In genomic region chr13:112683581-112683980, GRCh38 we compare ENCODE assay signal across 29 cellular contexts.
"Had no signal": no experiment of that assay in that cellular context is flagged by ENCODE, and none has a peak within 500 bp of the region (broad histone marks: within the 10 kb centered on the region; RNA-seq: fewer than 3 reads in every experiment).

No MANE protein-coding gene starts in this region.

- H3K27ac ChIP-seq: brain microvascular endothelial cell, coronary artery, dorsolateral prefrontal cortex, esophagus muscularis mucosa, foreskin keratinocyte, gastrocnemius medialis, heart right ventricle had no signal

- H3K27ac Mint-ChIP-seq: activated CD4-positive, alpha-beta memory T cell treated with anti-CD3 and anti-CD28 coated beads for 36 hours; activated CD4-positive, alpha-beta T cell treated with anti-CD3 and anti-CD28 coated beads for 36 hours; activated CD4-positive, alpha-beta T cell treated with anti-CD3 and anti-CD28 coated beads, Interleukin-2, amount 10 ng/mL, durations not matched to agents 24 days and 14 days; activated CD8-positive, alpha-beta T cell treated with anti-CD3 and anti-CD28 coated beads, Interleukin-2, amount 10 ng/mL, durations not matched to agents 7 days and 5 days; activated naive CD8-positive, alpha-beta T cell; activated T-helper 1 cell treated with anti-CD3 and anti-CD28 coated beads, Interleukin-12 subunit alpha, Interleukin-12 subunit beta, Interleukin-2, Interleukin-4 antibody, amounts not matched to agents 30 ng/mL and 10 ng/mL and 1 ng/mL, durations not matched to agents 14 hours and 24 hours and 36 hours; activated T-helper 2 cell treated with anti-CD3 and anti-CD28 coated beads, Interferon-gamma antibody, Interleukin-2, Interleukin-4, amounts not matched to agents 10 μg/mL and 5 μg/mL and 100 μg/mL, durations not matched to agents 14 hours and 24 hours and 36 hours; dendritic cell treated with granulocyte-macrophage colony-stimulating factor and Interleukin-4, amounts not matched to agents 40 ng/mL and 50 ng/mL, for 4 days had no signal

- H3K27me3 Mint-ChIP-seq: activated CD4-positive, alpha-beta memory T cell treated with anti-CD3 and anti-CD28 coated beads for 36 hours; activated CD4-positive, alpha-beta T cell treated with anti-CD3 and anti-CD28 coated beads for 36 hours; activated naive CD8-positive, alpha-beta T cell; central memory CD8-positive, alpha-beta T cell had no signal

- H3K4me3 Mint-ChIP-seq: activated CD4-positive, alpha-beta memory T cell treated with anti-CD3 and anti-CD28 coated beads for 36 hours; activated CD4-positive, alpha-beta T cell treated with anti-CD3 and anti-CD28 coated beads for 36 hours; activated CD4-positive, alpha-beta T cell treated with anti-CD3 and anti-CD28 coated beads, Interleukin-2, amount 10 ng/mL, durations not matched to agents 24 days and 14 days; activated CD8-positive, alpha-beta T cell treated with anti-CD3 and anti-CD28 coated beads, Interleukin-2, amount 10 ng/mL, durations not matched to agents 7 days and 5 days; activated naive CD8-positive, alpha-beta T cell; activated T-cell treated with anti-CD3 and anti-CD28 coated beads, Interleukin-2, amount 50 U/mL, for 4 hours; activated T-helper 1 cell treated with anti-CD3 and anti-CD28 coated beads, Interleukin-12 subunit alpha, Interleukin-12 subunit beta, Interleukin-2, Interleukin-4 antibody, amounts not matched to agents 30 ng/mL and 10 ng/mL and 1 ng/mL, durations not matched to agents 14 hours and 24 hours and 36 hours; central memory CD8-positive, alpha-beta T cell; dendritic cell treated with granulocyte-macrophage colony-stimulating factor and Interleukin-4, amounts not matched to agents 40 ng/mL and 50 ng/mL, for 4 days had no signal

- ATAC-seq: activated CD4-positive, alpha-beta T cell treated with anti-CD3 and anti-CD28 coated beads for 36 hours; activated CD8-positive, alpha-beta T cell treated with anti-CD3 and anti-CD28 coated beads, Interleukin-2, amount 10 ng/mL, durations not matched to agents 7 days and 5 days; activated T-cell treated with anti-CD3 and anti-CD28 coated beads, Interleukin-2, amount 50 U/mL, for 4 hours; foreskin keratinocyte; gastrocnemius medialis; heart right ventricle had no signal

- DNase-seq: activated CD4-positive, alpha-beta T cell treated with anti-CD3 and anti-CD28 coated beads for 36 hours; activated CD4-positive, alpha-beta T cell treated with anti-CD3 and anti-CD28 coated beads, Interleukin-2, amount 10 ng/mL, durations not matched to agents 24 days and 14 days; activated CD4-positive, CD25-positive, alpha-beta regulatory T cell; activated CD4-positive, CD25-positive, alpha-beta regulatory T cell treated with anti-CD3 and anti-CD28 coated beads, Interleukin-2, amount 50 U/mL, for 72 hours; activated CD8-positive, alpha-beta T cell treated with anti-CD3 and anti-CD28 coated beads, Interleukin-2, amount 10 ng/mL, durations not matched to agents 7 days and 5 days; activated gamma-delta T cell treated with Interleukin-2 at 50 U/mL for 16 hours; activated naive CD4-positive, alpha-beta T cell treated with anti-CD3 and anti-CD28 coated beads, Interleukin-2, amount 50 U/mL, for 16 hours; activated naive CD4-positive, alpha-beta T cell treated with Interleukin-2 at 50 U/mL for 16 hours; activated T-cell treated with anti-CD3 and anti-CD28 coated beads for 4 hours; activated T-cell treated with anti-CD3 and anti-CD28 coated beads, Interleukin-2, amount 50 U/mL, for 4 hours; amniotic stem cell; anterior cingulate cortex; brain microvascular endothelial cell; effector memory CD4-positive, alpha-beta T cell; erythroblast; foreskin keratinocyte; gastrocnemius medialis; glutamatergic neuron; heart right ventricle; T-helper 2 cell had no signal

- H3K27me3 ChIP-seq: brain microvascular endothelial cell, dorsolateral prefrontal cortex, esophagus muscularis mucosa, foreskin keratinocyte, gastrocnemius medialis, heart right ventricle had no signal

- H3K4me3 ChIP-seq: coronary artery, dorsolateral prefrontal cortex, esophagus muscularis mucosa, gastrocnemius medialis, heart right ventricle had no signal

- H3K9me3 ChIP-seq: esophagus muscularis mucosa, gastrocnemius medialis, heart right ventricle had no signal

- H3K36me3 Mint-ChIP-seq: activated CD4-positive, alpha-beta memory T cell treated with anti-CD3 and anti-CD28 coated beads for 36 hours; activated naive CD8-positive, alpha-beta T cell had no signal

- H3K36me3 ChIP-seq: brain microvascular endothelial cell, esophagus muscularis mucosa, gastrocnemius medialis, heart right ventricle had no signal

- H3K4me1 ChIP-seq: foreskin keratinocyte, gastrocnemius medialis had no signal

- H3K9me3 Mint-ChIP-seq: activated CD4-positive, alpha-beta memory T cell treated with anti-CD3 and anti-CD28 coated beads for 36 hours; activated CD4-positive, alpha-beta T cell treated with anti-CD3 and anti-CD28 coated beads, Interleukin-2, amount 10 ng/mL, durations not matched to agents 24 days and 14 days; activated T-cell treated with anti-CD3 and anti-CD28 coated beads, Interleukin-2, amount 50 U/mL, for 4 hours; activated T-helper 1 cell treated with anti-CD3 and anti-CD28 coated beads, Interleukin-12 subunit alpha, Interleukin-12 subunit beta, Interleukin-2, Interleukin-4 antibody, amounts not matched to agents 30 ng/mL and 10 ng/mL and 1 ng/mL, durations not matched to agents 14 hours and 24 hours and 36 hours; activated T-helper 2 cell treated with anti-CD3 and anti-CD28 coated beads, Interferon-gamma antibody, Interleukin-2, Interleukin-4, amounts not matched to agents 10 μg/mL and 5 μg/mL and 100 μg/mL, durations not matched to agents 14 hours and 24 hours and 36 hours; central memory CD8-positive, alpha-beta T cell; dendritic cell treated with granulocyte-macrophage colony-stimulating factor and Interleukin-4, amounts not matched to agents 40 ng/mL and 50 ng/mL, for 4 days had no signal
